25 cellular contexts compared by ENCODE assay signal in genomic region chr13:71368301-71368700, GRCh38.
"Had no signal": no experiment of that assay in that cellular context is flagged by ENCODE, and none has a peak within 500 bp of the region (broad histone marks: within the 10 kb centered on the region; RNA-seq: fewer than 3 reads in every experiment).

No MANE protein-coding gene starts in this region.

- ATAC-seq: effector memory CD8-positive, alpha-beta T cell; gastrocnemius medialis; heart left ventricle; left cardiac atrium; left lung; natural killer cell treated with Interleukin-12 subunit alpha and Interleukin-12 subunit beta and Interleukin-15 and Interleukin-18, amount 100 ng/mL, for 72 hours; right lobe of liver; stimulated activated naive CD8-positive, alpha-beta T cell treated with anti-CD3 and anti-CD28 coated beads, Interleukin-15, amount 100 ng/mL, for 72 hours had no signal

- H3K9me3 Mint-ChIP-seq: neural progenitor cell; stimulated activated naive CD8-positive, alpha-beta T cell treated with anti-CD3 and anti-CD28 coated beads, Interleukin-15, amount 100 ng/mL, for 72 hours had no signal

- H3K27ac ChIP-seq: coronary artery, gastrocnemius medialis, heart left ventricle, hepatocyte, left lung, neural progenitor cell, parathyroid adenoma, right lobe of liver, suprapubic skin, transverse colon, vagina had no signal

- H3K36me3 Mint-ChIP-seq: naive B cell; natural killer cell treated with Interleukin-12 subunit alpha and Interleukin-12 subunit beta and Interleukin-15 and Interleukin-18, amount 100 ng/mL, for 72 hours; neural progenitor cell had no signal

- H3K27ac Mint-ChIP-seq: effector memory CD8-positive, alpha-beta T cell; naive B cell; natural killer cell treated with Interleukin-12 subunit alpha and Interleukin-12 subunit beta and Interleukin-15 and Interleukin-18, amount 100 ng/mL, for 72 hours; neural progenitor cell; progenitor cell of endocrine pancreas; stimulated activated naive CD8-positive, alpha-beta T cell treated with anti-CD3 and anti-CD28 coated beads, Interleukin-15, amount 100 ng/mL, for 72 hours had no signal

- H3K4me3 Mint-ChIP-seq: effector memory CD8-positive, alpha-beta T cell; naive B cell; natural killer cell treated with Interleukin-12 subunit alpha and Interleukin-12 subunit beta and Interleukin-15 and Interleukin-18, amount 100 ng/mL, for 72 hours; neural progenitor cell; stimulated activated naive CD8-positive, alpha-beta T cell treated with anti-CD3 and anti-CD28 coated beads, Interleukin-15, amount 100 ng/mL, for 72 hours had no signal

- H3K27me3 Mint-ChIP-seq: effector memory CD8-positive, alpha-beta T cell; naive B cell; natural killer cell treated with Interleukin-12 subunit alpha and Interleukin-12 subunit beta and Interleukin-15 and Interleukin-18, amount 100 ng/mL, for 72 hours; progenitor cell of endocrine pancreas; stimulated activated naive CD8-positive, alpha-beta T cell treated with anti-CD3 and anti-CD28 coated beads, Interleukin-15, amount 100 ng/mL, for 72 hours had no signal

- H2AFZ ChIP-seq: hepatocyte, neural progenitor cell, parathyroid adenoma had no signal

- H3K9me3 ChIP-seq: gastrocnemius medialis, heart left ventricle, left lung, right lobe of liver, suprapubic skin, transverse colon, vagina had no signal

- H3K4me2 ChIP-seq: hepatocyte, neural progenitor cell, smooth muscle cell had no signal

- H3K36me3 ChIP-seq: gastrocnemius medialis, heart left ventricle, left lung, neural progenitor cell, right lobe of liver, suprapubic skin, transverse colon, vagina had no signal

- H3K79me2 ChIP-seq: hepatocyte, parathyroid adenoma had no signal

- H3K4me1 ChIP-seq: gastrocnemius medialis, heart left ventricle, left lung, neural progenitor cell, parathyroid adenoma, right lobe of liver, suprapubic skin, transverse colon, vagina had no signal

- H3K27me3 ChIP-seq: gastrocnemius medialis, heart left ventricle, hepatocyte, left lung, neural progenitor cell, right lobe of liver, suprapubic skin, transverse colon, vagina had no signal

- H3K9ac ChIP-seq: neural progenitor cell, parathyroid adenoma had no signal

- H3K4me1 Mint-ChIP-seq: naive B cell; neural progenitor cell; stimulated activated naive CD8-positive, alpha-beta T cell treated with anti-CD3 and anti-CD28 coated beads, Interleukin-15, amount 100 ng/mL, for 72 hours had no signal

- H3K4me3 ChIP-seq: coronary artery, gastrocnemius medialis, heart left ventricle, hepatocyte, left lung, neural progenitor cell, right lobe of liver, smooth muscle cell, suprapubic skin, transverse colon, vagina had no signal

- DNase-seq: dermis blood vessel endothelial cell; effector memory CD8-positive, alpha-beta T cell; gastrocnemius medialis; heart left ventricle; left cardiac atrium; left lung; mammary epithelial cell; naive B cell; right lobe of liver; stimulated activated CD4-positive, alpha-beta T cell treated with anti-CD3 and anti-CD28 coated beads, Interleukin-12 subunit alpha, Interleukin-12 subunit beta, amount 100 ng/mL, for 4 hours; stimulated activated CD4-positive, alpha-beta T cell treated with anti-CD3 and anti-CD28 coated beads, Interleukin-1b, Interleukin-23, amount 100 ng/mL, for 48 hours; stimulated activated CD4-positive, alpha-beta T cell treated with anti-CD3 and anti-CD28 coated beads, Interleukin-4, amount 100 ng/mL, for 1 hour; stimulated activated CD8-positive, alpha-beta memory T cell treated with anti-CD3 and anti-CD28 coated beads, Interleukin-4, amount 100 ng/mL, for 48 hours; stimulated activated naive CD4-positive, alpha-beta T cell; stimulated activated naive CD8-positive, alpha-beta T cell treated with anti-CD3 and anti-CD28 coated beads, Interleukin-15, amount 100 ng/mL, for 72 hours; transverse colon had no signal
